25 cellular contexts compared by ENCODE assay signal in the genomic region with DNA sequence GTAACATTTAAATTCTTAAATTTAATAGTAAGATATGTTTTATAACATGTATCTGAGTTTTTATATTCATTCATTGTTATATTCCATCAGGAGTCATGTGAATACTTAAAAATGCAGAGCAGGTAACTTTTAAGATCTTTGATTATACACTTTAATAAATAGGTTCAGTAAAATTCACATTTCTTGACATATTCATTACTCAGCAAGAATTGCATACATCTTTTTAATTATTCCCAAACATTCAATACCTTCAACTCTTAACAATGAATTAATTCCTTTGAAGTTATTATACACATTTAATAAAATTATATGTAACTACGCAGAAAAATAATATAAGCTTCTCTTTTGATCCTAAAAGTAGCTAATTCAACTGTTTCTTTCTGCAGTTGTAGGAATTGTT.
DNase-seq lines count a peak whose midpoint lies in the region; ATAC-seq, FAIRE-seq and TF ChIP-seq lines count a peak whose summit lies in the region.
"Had no signal": no experiment of that assay in that cellular context is flagged by ENCODE, and none has a peak within 500 bp of the region (broad histone marks: within the 10 kb centered on the region; RNA-seq: fewer than 3 reads in every experiment).

No MANE protein-coding gene starts in this region.

- BruUV-seq in HepG2 (replicated peaks; lab: Mats Ljungman, UMichigan), result no TSS peak

- H3K36me3 ChIP-seq in HepG2 (replicated peaks in 1 of 2; ENCODE audit: control insufficient read depth in 1 of 2, insufficient read depth in 2 of 2, low read length in 2 of 2) (no peaks in the 10 kb centered on the region), right lobe of liver (no peaks in the 10 kb centered on the region), small intestine (ENCODE audit: control insufficient read depth in 2 of 2, insufficient read depth in 2 of 2, low read length in 2 of 2) (no peaks in the 10 kb centered on the region), brain microvascular endothelial cell (replicated peaks) (no peaks in the 10 kb centered on the region)
- H3K36me3 ChIP-seq: BE2C, BLaER1 had no signal

- H3K9ac ChIP-seq in HepG2 (ENCODE audit: insufficient read depth, low read depth, low read length), result no peak overlapping the region
- H3K9ac ChIP-seq: BLaER1 had no signal

- DNase-seq in HepG2 (ENCODE audit: low spot score) (no peak), right lobe of liver (no peak), small intestine (no peak), brain microvascular endothelial cell (no peak)
- DNase-seq: ACHN; BE2C; C1 segment of cervical spinal cord; CD4-positive, alpha-beta memory T cell; CD4-positive, CD25-positive, alpha-beta regulatory T cell; CD8-positive, alpha-beta memory T cell; COR-L47; DMS 273 treated with DMSO at 0.1 percent for 48 hours; DMS153; DMS53; DMS79; DND-41; EL; GDM1 had no signal

- POLR2A ChIA-PET in HepG2 (lab: Yijun Ruan, JAX), result no interaction called here

- intact Hi-C loops in HepG2 (cut with micrococcal nuclease; ENCODE audit: unreplicated experiment), result no loop called here
- intact Hi-C loops in right lobe of liver (cut with DNase I), result no loop called here

- ATAC-seq in HepG2 (no peak), right lobe of liver (no peak), HG03460 (IDR thresholded peaks at IDR 0.05; ENCODE audit: unreplicated experiment) (no peak)
- ATAC-seq: GM12878 had no signal

- no peak overlapping the region for H3K4me2 ChIP-seq in HepG2 (ENCODE audit: low read depth, low read length)
- H3K4me2 ChIP-seq: BLaER1 had no signal

- no peaks in the 10 kb centered on the region for H4K20me1 ChIP-seq in HepG2 (ENCODE audit: insufficient read depth, low read length)
- H4K20me1 ChIP-seq: BLaER1 had no signal

- TF ChIP-seq RAD21 in HepG2 (CRISPR knock-in tag; IDR thresholded peaks at IDR 0.05), result no peak

- no peaks in the 10 kb centered on the region for H3K79me2 ChIP-seq in HepG2 (ENCODE audit: insufficient read depth, low read length)

- TF ChIP-seq CTCF in HepG2 (CRISPR knock-in tag; IDR thresholded peaks at IDR 0.05), result no peak
- no peak for TF ChIP-seq CTCF in right lobe of liver (IDR thresholded peaks at IDR 0.05)
- TF ChIP-seq CTCF in brain microvascular endothelial cell (IDR thresholded peaks at IDR 0.05; ENCODE audit: low read depth, low read length, missing control alignments), result no peak

- H3K4me1 ChIP-seq in HepG2 (ENCODE audit: insufficient read depth, low read length), result no peaks in the 10 kb centered on the region
- H3K4me1 ChIP-seq in right lobe of liver, result no peaks in the 10 kb centered on the region
- H3K4me1 ChIP-seq in small intestine (ENCODE audit: control insufficient read depth in 2 of 2, insufficient read depth in 1 of 2, low read depth in 1 of 2, low read length in 1 of 2), result no peaks in the 10 kb centered on the region
- H3K4me1 ChIP-seq: BE2C, BLaER1 had no signal

- no peak for TF ChIP-seq POLR2A in HepG2 (IDR thresholded peaks at IDR 0.05; ENCODE audit: insufficient read depth in 1 of 2, low read depth in 2 of 2, low read length in 2 of 2)
- TF ChIP-seq POLR2A in right lobe of liver (IDR thresholded peaks at IDR 0.05), result no peak

- FAIRE-seq in HepG2 (lab: Jason Lieb, UNC) (no peak), colon (lab: Jason Lieb, UNC) (peak; percentile 78), small intestine (lab: Jason Lieb, UNC) (peak; percentile 59)
- FAIRE-seq: GM12878, GM12892, GM18507 had no signal

- TF ChIP-seq EP300 in HepG2 (IDR thresholded peaks at IDR 0.05; ENCODE audit: low read depth in 2 of 2, low read length in 2 of 2) (no peak), HepG2 (CRISPR knock-in tag; IDR thresholded peaks at IDR 0.05; ENCODE audit: borderline replicate concordance) (no peak)

- no peak overlapping the region for H2AFZ ChIP-seq in HepG2 (ENCODE audit: low read length)

- in situ Hi-C loops in HepG2 (cut with HindIII; ENCODE audit: extremely low pct_ligation_motif_present, low pct_unique_long_range_greater_than_20kb) (no loop called here), brain microvascular endothelial cell (cut with HindIII; ENCODE audit: low pct_ligation_motif_present, low sequenced_read_pairs) (no loop called here)

- H3K27me3 ChIP-seq in HepG2 (ENCODE audit: control insufficient read depth in 1 of 2, insufficient read depth in 2 of 2, low read length in 2 of 2), result no peaks in the 10 kb centered on the region
- H3K27me3 ChIP-seq in right lobe of liver, result no peaks in the 10 kb centered on the region
- H3K27me3 ChIP-seq in small intestine (ENCODE audit: control insufficient read depth in 2 of 2, insufficient read depth in 2 of 2, low read length in 2 of 2), result no peaks in the 10 kb centered on the region
- no peaks in the 10 kb centered on the region for H3K27me3 ChIP-seq in brain microvascular endothelial cell (replicated peaks)
- H3K27me3 ChIP-seq: BE2C, BLaER1 had no signal

- peaks cover 64% of the 10 kb centered on the region for H3K9me3 ChIP-seq in HepG2 (ENCODE audit: low read length)
- H3K9me3 ChIP-seq in right lobe of liver, result no peaks in the 10 kb centered on the region
- H3K9me3 ChIP-seq in small intestine (ENCODE audit: control insufficient read depth, low read depth), result no peaks in the 10 kb centered on the region
- H3K9me3 ChIP-seq: BE2C, BLaER1 had no signal

- CTCF ChIA-PET in HepG2 (lab: Yijun Ruan, JAX; ENCODE audit: low intra/inter-chr PET ratio, low total read pairs), result no interaction called here

- H3K4me3 ChIP-seq in HepG2 (replicated peaks in 1 of 3; ENCODE audit: insufficient read depth in 1 of 3, low read depth in 2 of 3, low read length in 3 of 3), result no peak overlapping the region
- no peak overlapping the region for H3K4me3 ChIP-seq in right lobe of liver
- H3K4me3 ChIP-seq in small intestine (ENCODE audit: low read depth in 1 of 2, low read length in 2 of 2), result no peak overlapping the region
- no peak overlapping the region for H3K4me3 ChIP-seq in brain microvascular endothelial cell (ENCODE audit: low read depth, low read length)
- H3K4me3 ChIP-seq: BLaER1, GM12878 had no signal

- H3K27ac ChIP-seq in HepG2 (ENCODE audit: extremely low read length, insufficient read depth, low read length), result no peak overlapping the region
- no peak overlapping the region for H3K27ac ChIP-seq in right lobe of liver
- no peak overlapping the region for H3K27ac ChIP-seq in small intestine (ENCODE audit: low read depth in 1 of 2, low read length in 1 of 2)
- H3K27ac ChIP-seq in brain microvascular endothelial cell, result no peak overlapping the region
- H3K27ac ChIP-seq: 22Rv1, BLaER1 had no signal

- 0% methylated on average over 1 of the region's 1 CpG for WGBS in HepG2 (ENCODE audit: low lambda C conversion rate)
- WGBS in right lobe of liver (ENCODE audit: insufficient coverage, low coverage, low lambda C conversion rate, missing lambda C conversion rate), result 50% methylated on average over 1 of the region's 1 CpG
- WGBS in small intestine, 3 donors, result 89 to 93% (median 89%) methylated on average over 1 of the region's 1 CpG

TF ChIP-seq in HepG2, 621 proteins besides CTCF, POLR2A, EP300 and RAD21:
- TF ChIP-seq MAFK (conservative IDR thresholded peaks at IDR 0.05 in 1 of 2, IDR thresholded peaks at IDR 0.05 in 1 of 2; ENCODE audit: low read length in 2 of 2), result peak; percentile 6 to 53; a peak in 2 of 4 replicates
- TF ChIP-seq JUN (CRISPR knock-in tag; IDR thresholded peaks at IDR 0.05), result no peak
- TF ChIP-seq MAFF (IDR thresholded peaks at IDR 0.05; ENCODE audit: low read depth, low read length), result peak; percentile 25; the same call in 1 of the 2 replicates
- no peak for TF ChIP-seq GLI4 (CRISPR knock-in tag; IDR thresholded peaks at IDR 0.05; ENCODE audit: borderline replicate concordance)
- TF ChIP-seq, protein P1, sequence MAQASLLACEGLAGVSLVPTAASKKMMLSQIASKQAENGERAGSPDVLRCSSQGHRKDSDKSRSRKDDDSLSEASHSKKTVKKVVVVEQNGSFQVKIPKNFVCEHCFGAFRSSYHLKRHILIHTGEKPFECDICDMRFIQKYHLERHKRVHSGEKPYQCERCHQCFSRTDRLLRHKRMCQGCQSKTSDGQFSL (CRISPR knock-in tag; IDR thresholded peaks at IDR 0.05), result no peak
- no peak for TF ChIP-seq HOXA3 (CRISPR knock-in tag; IDR thresholded peaks at IDR 0.05)
